ENCODE assay signal across 8 cellular contexts in genomic region chr19:32691291-32691951, GRCh38. TPM values are rescaled to one million over a fixed set of nuclear protein-coding genes. Genes with fewer than 3 reads are reported as not detected.
DNase-seq lines count a peak whose midpoint lies in the region; ATAC-seq and TF ChIP-seq lines count a peak whose summit lies in the region.

NUDT19 (plus strand) TSS chr19:32691821; CDS start chr19:32691961, 140 bp downstream.

- TF ChIP-seq CTCF in Peyer's patch (IDR thresholded peaks at IDR 0.05) = no peak
- no peak for TF ChIP-seq CTCF in fibroblast of lung (conservative IDR thresholded peaks at IDR 0.05 in 1 of 2, IDR thresholded peaks at IDR 0.05 in 1 of 2; ENCODE audit: low read depth in 1 of 2, low read length in 2 of 2)
- TF ChIP-seq CTCF in natural killer cell (IDR thresholded peaks at IDR 0.05) = no peak

- H3K27ac Mint-ChIP-seq in activated T-helper 1 cell treated with anti-CD3 and anti-CD28 coated beads, Interleukin-12 subunit alpha, Interleukin-12 subunit beta, Interleukin-2, Interleukin-4 antibody, amounts not matched to agents 30 ng/mL and 10 ng/mL and 1 ng/mL, durations not matched to agents 14 hours and 24 hours and 36 hours = peak within 1 kb of the TSS; percentile 98
- H3K27ac Mint-ChIP-seq in natural killer cell = peak within 1 kb of the TSS; percentile 88 to 90
- peak within 1 kb of the TSS; percentile 99 for H3K27ac Mint-ChIP-seq in stimulated activated naive CD8-positive, alpha-beta T cell treated with anti-CD3 and anti-CD28 coated beads, Interleukin-15, Interleukin-2, amounts not matched to agents 100 ng/mL and 50 ng/mL, for 24 hours

- intact Hi-C loops in activated T-helper 1 cell treated with anti-CD3 and anti-CD28 coated beads, Interleukin-12 subunit alpha, Interleukin-12 subunit beta, Interleukin-2, Interleukin-4 antibody, amounts not matched to agents 30 ng/mL and 10 ng/mL and 1 ng/mL, durations not matched to agents 14 hours and 24 hours and 36 hours (cut with micrococcal nuclease) = loop anchor here (1.0 to 5.0 kb wide), 6 partner anchors 16 to 681 kb away; partner anchors contain the start of genes ANKRD27, CEBPG, DPY19L3 and GPATCH1
- intact Hi-C loops in natural killer cell (cut with micrococcal nuclease) = loop anchor here (2.0 kb wide), 1 partner anchor 55 kb away; no protein-coding TSS in a partner anchor

- H3K36me3 ChIP-seq in Peyer's patch (peaks cover 0 to 5% (median 0%) of the 10 kb centered on the region in 3 donors), fibroblast of lung (ENCODE audit: control insufficient read depth, insufficient read depth, low read length) (no peaks in the 10 kb centered on the region)

- H3K27ac ChIP-seq in Peyer's patch = peak within 1 kb of the TSS; percentile 67 to 90 (median 87)
- H3K27ac ChIP-seq in fibroblast of lung (ENCODE audit: insufficient read depth, low read length) = peak within 1 kb of the TSS; percentile 75

- H3K27me3 ChIP-seq in Peyer's patch (no peaks in the 10 kb centered on the region), fibroblast of lung (ENCODE audit: control insufficient read depth, insufficient read depth, low read length) (no peaks in the 10 kb centered on the region)

- H3K9me3 ChIP-seq in Peyer's patch (no peaks in the 10 kb centered on the region), fibroblast of lung (ENCODE audit: control insufficient read depth, insufficient read depth, low read depth, low read length) (no peaks in the 10 kb centered on the region)

- H3K4me1 ChIP-seq in Peyer's patch = peaks cover 4 to 45% (median 9%) of the 10 kb centered on the region in 4 donors
- peaks cover 2% of the 10 kb centered on the region for H3K4me1 ChIP-seq in fibroblast of lung (ENCODE audit: control insufficient read depth, extremely low read depth, insufficient read depth, low read length)

- DNase-seq in DMS79 treated with DMSO at 0.1 percent for 48 hours (lab: John Stamatoyannopoulos, UW) (peak; percentile 62), Peyer's patch (peak; percentile 80 to 94 (median 91)), fibroblast of lung (ENCODE audit: low read depth in 2 of 2) (peak; percentile 78 to 85), natural killer cell (peak; percentile 59)
- no peak for DNase-seq in Jurkat, Clone E6-1 (ENCODE audit: low read depth, low spot score)
- DNase-seq in activated T-helper 1 cell treated with anti-CD3 and anti-CD28 coated beads, Interleukin-12 subunit alpha, Interleukin-12 subunit beta, Interleukin-2, Interleukin-4 antibody, amounts not matched to agents 30 ng/mL and 10 ng/mL and 1 ng/mL, durations not matched to agents 14 hours and 24 hours and 36 hours (ENCODE audit: low spot score) = peak; percentile 74

- H3K9ac ChIP-seq in fibroblast of lung (ENCODE audit: insufficient read depth, low read length) = peak within 1 kb of the TSS; percentile 92

- peak within 1 kb of the TSS; percentile 95 for H3K4me3 Mint-ChIP-seq in activated T-helper 1 cell treated with anti-CD3 and anti-CD28 coated beads, Interleukin-12 subunit alpha, Interleukin-12 subunit beta, Interleukin-2, Interleukin-4 antibody, amounts not matched to agents 30 ng/mL and 10 ng/mL and 1 ng/mL, durations not matched to agents 14 hours and 24 hours and 36 hours
- peak within 1 kb of the TSS; percentile 94 for H3K4me3 Mint-ChIP-seq in natural killer cell
- peak within 1 kb of the TSS; percentile 94 for H3K4me3 Mint-ChIP-seq in stimulated activated naive CD8-positive, alpha-beta T cell treated with anti-CD3 and anti-CD28 coated beads, Interleukin-15, Interleukin-2, amounts not matched to agents 100 ng/mL and 50 ng/mL, for 24 hours

- peak within 1 kb of the TSS; percentile 87 for H2AFZ ChIP-seq in fibroblast of lung (ENCODE audit: low read length)

- no peaks in the 10 kb centered on the region for H4K20me1 ChIP-seq in fibroblast of lung (ENCODE audit: control insufficient read depth, extremely low read depth, insufficient read depth, low read length)

- peak; percentile 94 for ATAC-seq in GM21717 (IDR thresholded peaks at IDR 0.05; ENCODE audit: unreplicated experiment)
- peak; percentile 72 to 77 (median 76) for ATAC-seq in natural killer cell

- peaks cover 20% of the 10 kb centered on the region for H3K79me2 ChIP-seq in fibroblast of lung (ENCODE audit: control insufficient read depth, insufficient read depth, low read length)

- H3K36me3 Mint-ChIP-seq in activated T-helper 1 cell treated with anti-CD3 and anti-CD28 coated beads, Interleukin-12 subunit alpha, Interleukin-12 subunit beta, Interleukin-2, Interleukin-4 antibody, amounts not matched to agents 30 ng/mL and 10 ng/mL and 1 ng/mL, durations not matched to agents 14 hours and 24 hours and 36 hours (ENCODE audit: low read depth) = peaks cover 28% of the 10 kb centered on the region
- no peaks in the 10 kb centered on the region for H3K36me3 Mint-ChIP-seq in natural killer cell
- peaks cover 42% of the 10 kb centered on the region for H3K36me3 Mint-ChIP-seq in stimulated activated naive CD8-positive, alpha-beta T cell treated with anti-CD3 and anti-CD28 coated beads, Interleukin-15, Interleukin-2, amounts not matched to agents 100 ng/mL and 50 ng/mL, for 24 hours (ENCODE audit: low read depth)

- peak within 1 kb of the TSS; percentile 15 for H3K4me3 ChIP-seq in Jurkat, Clone E6-1 (ENCODE audit: low read length)
- H3K4me3 ChIP-seq in Peyer's patch (peak within 1 kb of the TSS; percentile 56 to 90 (median 81)), fibroblast of lung (replicated peaks in 1 of 4; ENCODE audit: control extremely low read depth in 1 of 4, insufficient read depth in 1 of 4, low read depth in 3 of 4, low read length in 4 of 4) (peak within 1 kb of the TSS; percentile 34 to 75 (median 56))

- peak; percentile 74 to 79 for TF ChIP-seq POLR2A in Peyer's patch (IDR thresholded peaks at IDR 0.05)

- peaks cover 5% of the 10 kb centered on the region for H3K9me3 Mint-ChIP-seq in activated T-helper 1 cell treated with anti-CD3 and anti-CD28 coated beads, Interleukin-12 subunit alpha, Interleukin-12 subunit beta, Interleukin-2, Interleukin-4 antibody, amounts not matched to agents 30 ng/mL and 10 ng/mL and 1 ng/mL, durations not matched to agents 14 hours and 24 hours and 36 hours
- peaks cover 0 to 3% of the 10 kb centered on the region in 2 donors for H3K9me3 Mint-ChIP-seq in natural killer cell
- no peaks in the 10 kb centered on the region for H3K9me3 Mint-ChIP-seq in stimulated activated naive CD8-positive, alpha-beta T cell treated with anti-CD3 and anti-CD28 coated beads, Interleukin-15, Interleukin-2, amounts not matched to agents 100 ng/mL and 50 ng/mL, for 24 hours

- H3K4me1 Mint-ChIP-seq in activated T-helper 1 cell treated with anti-CD3 and anti-CD28 coated beads, Interleukin-12 subunit alpha, Interleukin-12 subunit beta, Interleukin-2, Interleukin-4 antibody, amounts not matched to agents 30 ng/mL and 10 ng/mL and 1 ng/mL, durations not matched to agents 14 hours and 24 hours and 36 hours (ENCODE audit: low read depth) = peaks cover 54% of the 10 kb centered on the region
- peaks cover 49% of the 10 kb centered on the region in 2 donors for H3K4me1 Mint-ChIP-seq in natural killer cell
- H3K4me1 Mint-ChIP-seq in stimulated activated naive CD8-positive, alpha-beta T cell treated with anti-CD3 and anti-CD28 coated beads, Interleukin-15, Interleukin-2, amounts not matched to agents 100 ng/mL and 50 ng/mL, for 24 hours (ENCODE audit: low read depth) = peaks cover 56% of the 10 kb centered on the region

- peak within 1 kb of the TSS; percentile 86 for H3K4me2 ChIP-seq in fibroblast of lung (ENCODE audit: extremely low read depth, insufficient read depth, low read length)

- H3K27me3 Mint-ChIP-seq in activated T-helper 1 cell treated with anti-CD3 and anti-CD28 coated beads, Interleukin-12 subunit alpha, Interleukin-12 subunit beta, Interleukin-2, Interleukin-4 antibody, amounts not matched to agents 30 ng/mL and 10 ng/mL and 1 ng/mL, durations not matched to agents 14 hours and 24 hours and 36 hours (ENCODE audit: insufficient read depth) = no peaks in the 10 kb centered on the region
- H3K27me3 Mint-ChIP-seq in natural killer cell (ENCODE audit: low read depth in 2 of 2) = no peaks in the 10 kb centered on the region
- no peaks in the 10 kb centered on the region for H3K27me3 Mint-ChIP-seq in stimulated activated naive CD8-positive, alpha-beta T cell treated with anti-CD3 and anti-CD28 coated beads, Interleukin-15, Interleukin-2, amounts not matched to agents 100 ng/mL and 50 ng/mL, for 24 hours

RNA-seq across cellular contexts. Expression of gene NUDT19, which starts in this region (rescaled TPM):
- not detected for polyA plus RNA-seq in Jurkat, Clone E6-1 (2012; ENCODE audit: insufficient read depth, insufficient read length)
- total RNA-seq in Peyer's patch (10 to 100 TPM in 3 of 4 donors, 1 to 10 TPM in 1; 7.4 to 16.6 (median 12.6) TPM), fibroblast of lung (5.4 and 7.8 TPM in 2 replicates), natural killer cell (1 to 10 TPM; 6.4 to 9.6 (median 8.2) TPM)
- 24.4 and 26.2 TPM in 2 replicates for total RNA-seq in activated T-helper 1 cell treated with anti-CD3 and anti-CD28 coated beads, Interleukin-12 subunit alpha, Interleukin-12 subunit beta, Interleukin-2, Interleukin-4 antibody, amounts not matched to agents 30 ng/mL and 10 ng/mL and 1 ng/mL, durations not matched to agents 14 hours and 24 hours and 36 hours
- 8.2 and 9.4 TPM in 2 replicates for polyA plus RNA-seq in fibroblast of lung
- polyA plus RNA-seq in fibroblast of lung (2012) = 5.9 and 7.5 TPM in 2 replicates
- polyA minus RNA-seq in fibroblast of lung (ENCODE audit: low replicate concordance) = 2.7 and 8.6 TPM in 2 replicates

Comparison
In these comparisons a context has a peak if more than half of its experiments do, and no peak if none do; other contexts are left out.
1. H3K4me3 ChIP-seq: peak in every context shown above with its lines; median percentile 81 in Peyer's patch; 56 in fibroblast of lung; 15 in Jurkat, Clone E6-1.